In genomic region chr3:46509661-46510187, GRCh38 we compare ENCODE assay signal across 35 cellular contexts. TPM values are rescaled to one million over a fixed set of nuclear protein-coding genes. Genes with fewer than 3 reads are reported as not detected.
"Had no signal": no experiment of that assay in that cellular context is flagged by ENCODE, and none has a peak within 500 bp of the region (broad histone marks: within the 10 kb centered on the region; RNA-seq: fewer than 3 reads in every experiment).

No MANE protein-coding gene starts in this region.

- H3K9me3 Mint-ChIP-seq: activated CD4-positive, alpha-beta memory T cell treated with anti-CD3 and anti-CD28 coated beads, Interleukin-2, amount 10 ng/mL, durations not matched to agents 7 days and 5 days; activated CD4-positive, alpha-beta T cell treated with anti-CD3 and anti-CD28 coated beads, Interleukin-2, amount 10 ng/mL, durations not matched to agents 7 days and 5 days; activated naive CD4-positive, alpha-beta T cell treated with anti-CD3 and anti-CD28 coated beads, Interleukin-2, amount 50 U/mL, for 24 hours; activated T-cell treated with anti-CD3 and anti-CD28 coated beads, Interleukin-2, amount 50 U/mL, for 4 hours; activated T-helper 17 cell treated with anti-CD3 and anti-CD28 coated beads, Interleukin-2, amount 50 U/mL, for 72 hours; effector memory CD8-positive, alpha-beta T cell; naive thymus-derived CD8-positive, alpha-beta T cell; neural progenitor cell had no signal

- H2AFZ ChIP-seq: hepatocyte, neural progenitor cell had no signal

- FAIRE-seq: urothelium cell line had no signal

- H3K9ac ChIP-seq: neural progenitor cell had no signal

- H3K27me3 Mint-ChIP-seq: activated naive CD4-positive, alpha-beta T cell treated with anti-CD3 and anti-CD28 coated beads, Interleukin-2, amount 50 U/mL, for 24 hours had no signal

- H3K4me3 Mint-ChIP-seq: activated CD4-positive, alpha-beta memory T cell treated with anti-CD3 and anti-CD28 coated beads, Interleukin-2, amount 10 ng/mL, durations not matched to agents 7 days and 5 days; activated CD4-positive, alpha-beta T cell treated with anti-CD3 and anti-CD28 coated beads, Interleukin-2, amount 10 ng/mL, durations not matched to agents 7 days and 5 days; activated naive CD4-positive, alpha-beta T cell treated with anti-CD3 and anti-CD28 coated beads, Interleukin-2, amount 50 U/mL, for 24 hours; activated naive CD8-positive, alpha-beta T cell treated with anti-CD3 and anti-CD28 coated beads, Interleukin-2, amount 50 U/mL, for 24 hours; activated T-cell treated with anti-CD3 and anti-CD28 coated beads, Interleukin-2, amount 50 U/mL, for 4 hours; activated T-helper 17 cell treated with anti-CD3 and anti-CD28 coated beads, Interleukin-2, amount 50 U/mL, for 72 hours; effector memory CD8-positive, alpha-beta T cell; naive thymus-derived CD8-positive, alpha-beta T cell; neural progenitor cell; stimulated activated effector memory CD8-positive, alpha-beta T cell treated with anti-CD3 and anti-CD28 coated beads, Interleukin-12 subunit alpha, Interleukin-12 subunit beta, amount 100 ng/mL, for 72 hours; stimulated activated naive CD8-positive, alpha-beta T cell treated with anti-CD3 and anti-CD28 coated beads, Interleukin-15, Interleukin-2, amounts not matched to agents 100 ng/mL and 50 ng/mL, for 24 hours; WTC11 had no signal

- H3K27me3 ChIP-seq: hepatocyte, neural progenitor cell, right lobe of liver had no signal

- H3K4me1 ChIP-seq: gastroesophageal sphincter, neural progenitor cell, right lobe of liver had no signal

- H3K4me2 ChIP-seq: hepatocyte, neural progenitor cell had no signal

- DNase-seq: activated CD4-positive, alpha-beta memory T cell treated with anti-CD3 and anti-CD28 coated beads, Interleukin-2, amount 10 ng/mL, durations not matched to agents 7 days and 5 days; activated CD4-positive, alpha-beta T cell treated with anti-CD3 and anti-CD28 coated beads for 1 hour; activated CD4-positive, alpha-beta T cell treated with anti-CD3 and anti-CD28 coated beads, Interleukin-2, amount 10 ng/mL, durations not matched to agents 7 days and 5 days; activated gamma-delta T cell treated with Interleukin-2 at 50 U/mL for 16 hours; activated naive CD8-positive, alpha-beta T cell treated with anti-CD3 and anti-CD28 coated beads, Interleukin-2, amount 50 U/mL, for 24 hours; activated T-cell treated with anti-CD3 and anti-CD28 coated beads, Interleukin-2, amount 50 U/mL, for 4 hours; amygdala; caudate nucleus; cortex of kidney; effector memory CD8-positive, alpha-beta T cell; islet precursor cell; left cardiac atrium; naive thymus-derived CD8-positive, alpha-beta T cell; right lobe of liver; stimulated activated CD4-positive, alpha-beta T cell treated with anti-CD3 and anti-CD28 coated beads, Interleukin-4, amount 100 ng/mL, for 24 hours; T-helper 2 cell; trophoblast cell had no signal

- H3K27ac Mint-ChIP-seq: activated CD4-positive, alpha-beta memory T cell treated with anti-CD3 and anti-CD28 coated beads, Interleukin-2, amount 10 ng/mL, durations not matched to agents 7 days and 5 days; activated CD4-positive, alpha-beta T cell treated with anti-CD3 and anti-CD28 coated beads, Interleukin-2, amount 10 ng/mL, durations not matched to agents 7 days and 5 days; activated naive CD4-positive, alpha-beta T cell treated with anti-CD3 and anti-CD28 coated beads, Interleukin-2, amount 50 U/mL, for 24 hours; activated naive CD8-positive, alpha-beta T cell treated with anti-CD3 and anti-CD28 coated beads, Interleukin-2, amount 50 U/mL, for 24 hours; activated T-helper 17 cell treated with anti-CD3 and anti-CD28 coated beads, Interleukin-2, amount 50 U/mL, for 72 hours; effector memory CD8-positive, alpha-beta T cell; naive thymus-derived CD8-positive, alpha-beta T cell; neural progenitor cell; progenitor cell of endocrine pancreas; stimulated activated effector memory CD8-positive, alpha-beta T cell treated with anti-CD3 and anti-CD28 coated beads, Interleukin-12 subunit alpha, Interleukin-12 subunit beta, amount 100 ng/mL, for 72 hours; stimulated activated naive CD8-positive, alpha-beta T cell treated with anti-CD3 and anti-CD28 coated beads, Interleukin-15, Interleukin-2, amounts not matched to agents 100 ng/mL and 50 ng/mL, for 24 hours; WTC11 had no signal

- H3K27ac ChIP-seq: gastroesophageal sphincter, hepatocyte, neural progenitor cell, right lobe of liver, thoracic aorta had no signal

- H3K79me2 ChIP-seq: hepatocyte had no signal

- H3K4me3 ChIP-seq: gastroesophageal sphincter, hepatocyte, neural progenitor cell, right lobe of liver, thoracic aorta had no signal

- ATAC-seq: activated naive CD8-positive, alpha-beta T cell treated with anti-CD3 and anti-CD28 coated beads, Interleukin-2, amount 50 U/mL, for 24 hours; activated T-cell treated with anti-CD3 and anti-CD28 coated beads, Interleukin-2, amount 50 U/mL, for 4 hours; activated T-helper 17 cell treated with anti-CD3 and anti-CD28 coated beads, Interleukin-2, amount 50 U/mL, for 72 hours; effector memory CD8-positive, alpha-beta T cell; gastroesophageal sphincter; left cardiac atrium; naive thymus-derived CD8-positive, alpha-beta T cell; right lobe of liver; stimulated activated effector memory CD8-positive, alpha-beta T cell treated with anti-CD3 and anti-CD28 coated beads, Interleukin-12 subunit alpha, Interleukin-12 subunit beta, amount 100 ng/mL, for 72 hours; WTC11 had no signal

- H3K9me3 ChIP-seq: gastroesophageal sphincter, right lobe of liver, thoracic aorta had no signal

- H3K4me1 Mint-ChIP-seq: neural progenitor cell had no signal

- H3K36me3 ChIP-seq: gastroesophageal sphincter, neural progenitor cell, right lobe of liver, thoracic aorta had no signal

- H3K36me3 Mint-ChIP-seq: activated naive CD4-positive, alpha-beta T cell treated with anti-CD3 and anti-CD28 coated beads, Interleukin-2, amount 50 U/mL, for 24 hours; naive thymus-derived CD8-positive, alpha-beta T cell; neural progenitor cell; stimulated activated effector memory CD8-positive, alpha-beta T cell treated with anti-CD3 and anti-CD28 coated beads, Interleukin-12 subunit alpha, Interleukin-12 subunit beta, amount 100 ng/mL, for 72 hours; WTC11 had no signal

RNA-seq across cellular contexts. Expression of gene RTP3, which starts 11.9 kb away (rescaled TPM):
- total RNA-seq: activated CD4-positive, alpha-beta memory T cell treated with anti-CD3 and anti-CD28 coated beads, Interleukin-2, amount 10 ng/mL, durations not matched to agents 7 days and 5 days; activated CD4-positive, alpha-beta T cell treated with anti-CD3 and anti-CD28 coated beads, Interleukin-2, amount 10 ng/mL, durations not matched to agents 7 days and 5 days; activated T-cell treated with anti-CD3 and anti-CD28 coated beads, Interleukin-2, amount 50 U/mL, for 4 hours; activated T-helper 17 cell treated with anti-CD3 and anti-CD28 coated beads, Interleukin-2, amount 50 U/mL, for 72 hours; chondrocyte; fibroblast of lung; gastroesophageal sphincter; left cardiac atrium; lower leg skin; naive thymus-derived CD8-positive, alpha-beta T cell; omental fat pad; progenitor cell of endocrine pancreas; renal cortical epithelial cell; subcutaneous adipose tissue; thoracic aorta; WTC11 had no signal
- polyA plus RNA-seq: esophagus; fibroblast of lung; naive thymus-derived CD8-positive, alpha-beta T cell had no signal

RNA-seq across cellular contexts. Expression of gene LTF, which starts 45.0 kb away (rescaled TPM):
- total RNA-seq: activated CD4-positive, alpha-beta memory T cell treated with anti-CD3 and anti-CD28 coated beads, Interleukin-2, amount 10 ng/mL, durations not matched to agents 7 days and 5 days; activated CD4-positive, alpha-beta T cell treated with anti-CD3 and anti-CD28 coated beads, Interleukin-2, amount 10 ng/mL, durations not matched to agents 7 days and 5 days; activated T-cell treated with anti-CD3 and anti-CD28 coated beads, Interleukin-2, amount 50 U/mL, for 4 hours; activated T-helper 17 cell treated with anti-CD3 and anti-CD28 coated beads, Interleukin-2, amount 50 U/mL, for 72 hours; chondrocyte; fibroblast of lung; naive thymus-derived CD8-positive, alpha-beta T cell had no signal
- polyA plus RNA-seq: fibroblast of lung; hepatocyte; naive thymus-derived CD8-positive, alpha-beta T cell had no signal

RNA-seq across cellular contexts. Expression of gene LRRC2, which starts 56.4 kb away (rescaled TPM):
- total RNA-seq: activated T-helper 17 cell treated with anti-CD3 and anti-CD28 coated beads, Interleukin-2, amount 50 U/mL, for 72 hours; progenitor cell of endocrine pancreas had no signal
- polyA plus RNA-seq: naive thymus-derived CD8-positive, alpha-beta T cell had no signal
